8 cellular contexts compared by ENCODE assay signal in genomic region chr1:25675729-25676476, GRCh38. TPM values are rescaled to one million over a fixed set of nuclear protein-coding genes. Genes with fewer than 3 reads are reported as not detected.
DNase-seq lines count a peak whose midpoint lies in the region; ATAC-seq, FAIRE-seq and TF ChIP-seq lines count a peak whose summit lies in the region.

No MANE protein-coding gene starts in this region.

- H3K27me3 Mint-ChIP-seq in activated CD8-positive, alpha-beta T cell treated with anti-CD3 and anti-CD28 coated beads, Interleukin-2, amount 10 ng/mL, durations not matched to agents 7 days and 5 days (ENCODE audit: low read depth), result peaks cover 54% of the 10 kb centered on the region
- no peaks in the 10 kb centered on the region for H3K27me3 Mint-ChIP-seq in Caco-2 (ENCODE audit: insufficient read depth, unreplicated experiment)

- intact Hi-C loops in Caco-2 (cut with micrococcal nuclease; ENCODE audit: unreplicated experiment) (no loop called here), lower leg skin (cut with DNase I; ENCODE audit: low total_unique reads) (no loop called here)

- H3K4me3 Mint-ChIP-seq in activated CD8-positive, alpha-beta T cell treated with anti-CD3 and anti-CD28 coated beads, Interleukin-2, amount 10 ng/mL, durations not matched to agents 7 days and 5 days, result peak overlapping the region; percentile 65
- H3K4me3 Mint-ChIP-seq in Caco-2 (ENCODE audit: unreplicated experiment), result no peak overlapping the region

- peak; percentile 96 for ATAC-seq in HG03108 (IDR thresholded peaks at IDR 0.05; ENCODE audit: unreplicated experiment)
- ATAC-seq in activated CD8-positive, alpha-beta T cell treated with anti-CD3 and anti-CD28 coated beads, Interleukin-2, amount 10 ng/mL, durations not matched to agents 7 days and 5 days, result peak; percentile 91

- no peak for TF ChIP-seq CTCF in Caco-2 (IDR thresholded peaks at IDR 0.05; ENCODE audit: insufficient read depth in 1 of 2, low read depth in 1 of 2, low read length in 1 of 2, severe bottlenecking in 1 of 2, unreplicated experiment in 1 of 2)
- no peak for TF ChIP-seq CTCF in lower leg skin (IDR thresholded peaks at IDR 0.05)

- CTCF ChIA-PET in activated CD8-positive, alpha-beta T cell treated with anti-CD3 and anti-CD28 coated beads, Interleukin-2, amount 10 ng/mL, durations not matched to agents 7 days and 5 days (lab: Charles Lee), result interaction anchor here (0.6 to 2.5 kb wide), 19 partner anchors 8 to 122 kb away, joined by 3 to 16 read pairs (median 4); partner anchors contain the start of gene MAN1C1
- CTCF ChIA-PET in Caco-2 (lab: Charles Lee), result no interaction called here

- H3K9me3 ChIP-seq in Caco-2, result no peaks in the 10 kb centered on the region

- H3K4me3 ChIP-seq in Caco-2 (ENCODE audit: low read depth, low read length), result no peak overlapping the region
- no peak overlapping the region for H3K4me3 ChIP-seq in lower leg skin (ENCODE audit: low read depth, poor library complexity, severe bottlenecking)

- H3K27ac Mint-ChIP-seq in activated CD8-positive, alpha-beta T cell treated with anti-CD3 and anti-CD28 coated beads, Interleukin-2, amount 10 ng/mL, durations not matched to agents 7 days and 5 days, result peak overlapping the region; percentile 55
- no peak overlapping the region for H3K27ac Mint-ChIP-seq in Caco-2 (ENCODE audit: unreplicated experiment)

- no peaks in the 10 kb centered on the region for H3K36me3 ChIP-seq in Caco-2 (ENCODE audit: control insufficient read depth, insufficient read depth, low read length)

- no peaks in the 10 kb centered on the region for H3K9me3 Mint-ChIP-seq in activated CD8-positive, alpha-beta T cell treated with anti-CD3 and anti-CD28 coated beads, Interleukin-2, amount 10 ng/mL, durations not matched to agents 7 days and 5 days (ENCODE audit: insufficient read depth)
- no peaks in the 10 kb centered on the region for H3K9me3 Mint-ChIP-seq in Caco-2 (ENCODE audit: unreplicated experiment)

- WGBS in lower leg skin, 2 donors, result 79 to 83% methylated on average over 11 of the region's 11 CpGs

- no peaks in the 10 kb centered on the region for H3K4me1 ChIP-seq in Caco-2

- POLR2A ChIA-PET in activated CD8-positive, alpha-beta T cell treated with anti-CD3 and anti-CD28 coated beads, Interleukin-2, amount 10 ng/mL, durations not matched to agents 7 days and 5 days (lab: Charles Lee), result interaction anchor here (0.6 to 1.7 kb wide), 9 partner anchors 10 to 443 kb away, joined by 3 to 8 read pairs (median 4); partner anchors contain the start of gene SYF2
- POLR2A ChIA-PET in Caco-2 (lab: Charles Lee), result no interaction called here

- no TSS peak for BruUV-seq in Caco-2 (replicated peaks; lab: Mats Ljungman, UMichigan)

- peak; percentile 74 for DNase-seq in GM19239 (ENCODE audit: insufficient read length, low spot score)
- peak; percentile 94 for DNase-seq in activated CD8-positive, alpha-beta T cell treated with anti-CD3 and anti-CD28 coated beads, Interleukin-2, amount 10 ng/mL, durations not matched to agents 7 days and 5 days
- DNase-seq in stimulated activated CD4-positive, alpha-beta T cell treated with anti-CD3 and anti-CD28 coated beads, Interleukin-15, amount 100 ng/mL, for 1 hour (ENCODE audit: low read depth in 1 of 2, low spot score in 1 of 2), result peak; percentile 28 to 32
- DNase-seq in Caco-2, result no peak
- DNase-seq in lower leg skin (ENCODE audit: low spot score in 2 of 2), result no peak
- no peak for DNase-seq in NCI-H526 (lab: John Stamatoyannopoulos, UW)
- DNase-seq in GDM1 (lab: John Stamatoyannopoulos, UW), result no peak

- H3K27me3 ChIP-seq in Caco-2 (replicated peaks; ENCODE audit: control insufficient read depth, insufficient read depth, low read length), result no peaks in the 10 kb centered on the region

- peaks cover 56% of the 10 kb centered on the region for H3K36me3 Mint-ChIP-seq in activated CD8-positive, alpha-beta T cell treated with anti-CD3 and anti-CD28 coated beads, Interleukin-2, amount 10 ng/mL, durations not matched to agents 7 days and 5 days (ENCODE audit: low read depth)
- H3K36me3 Mint-ChIP-seq in Caco-2 (ENCODE audit: insufficient read depth, unreplicated experiment), result no peaks in the 10 kb centered on the region

- H3K4me1 Mint-ChIP-seq in activated CD8-positive, alpha-beta T cell treated with anti-CD3 and anti-CD28 coated beads, Interleukin-2, amount 10 ng/mL, durations not matched to agents 7 days and 5 days (ENCODE audit: low read depth), result peaks cover 64% of the 10 kb centered on the region
- no peaks in the 10 kb centered on the region for H3K4me1 Mint-ChIP-seq in Caco-2 (ENCODE audit: low read depth, unreplicated experiment)

- no peak for TF ChIP-seq POLR2A in lower leg skin (IDR thresholded peaks at IDR 0.05)

- peak; percentile 100 for FAIRE-seq in GM19239 (lab: Jason Lieb, UNC)

RNA-seq across cellular contexts. Expression of gene MAN1C1, which starts 59.3 kb away (rescaled TPM):
- 10 to 100 TPM; 16.8 to 17.9 TPM for total RNA-seq in activated CD8-positive, alpha-beta T cell treated with anti-CD3 and anti-CD28 coated beads, Interleukin-2, amount 10 ng/mL, durations not matched to agents 7 days and 5 days
- total RNA-seq in Caco-2 (2022), result 2.7 and 3.5 TPM in 2 replicates
- 1 to 10 TPM; 5.9 to 7.3 (median 6.6) TPM for total RNA-seq in lower leg skin

Comparison
In these comparisons a context has a peak if more than half of its experiments do, and no peak if none do; other contexts are left out.
1. DNase-seq: peak in GM19239 (single experiment), activated CD8-positive, alpha-beta T cell treated with anti-CD3 and anti-CD28 coated beads, Interleukin-2, amount 10 ng/mL, durations not matched to agents 7 days and 5 days (single experiment) and stimulated activated CD4-positive, alpha-beta T cell treated with anti-CD3 and anti-CD28 coated beads, Interleukin-15, amount 100 ng/mL, for 1 hour (2 of 2); none in Caco-2 (0 of 2), lower leg skin (0 of 2), NCI-H526 (0 of 2) and GDM1 (single experiment).